In genomic region chr2:10123281-10123680, GRCh38 we compare ENCODE assay signal across 8 cellular contexts. TPM values are rescaled to one million over a fixed set of nuclear protein-coding genes. Genes with fewer than 3 reads are reported as not detected.
DNase-seq lines count a peak whose midpoint lies in the region; ATAC-seq and TF ChIP-seq lines count a peak whose summit lies in the region.

No MANE protein-coding gene starts in this region.

- TF ChIP-seq CTCF in NB4 (IDR thresholded peaks at IDR 0.05; ENCODE audit: low read depth, low read length) (no peak), choroid plexus epithelial cell (conservative IDR thresholded peaks at IDR 0.05; ENCODE audit: low read depth, low read length) (no peak), nephron (IDR thresholded peaks at IDR 0.05; ENCODE audit: unreplicated experiment in 3 of 3) (no peak), uterus (IDR thresholded peaks at IDR 0.05) (no peak)

- H3K4me1 ChIP-seq in CD8-positive, alpha-beta memory T cell (ENCODE audit: insufficient read depth, low read length), result peaks cover 36% of the 10 kb centered on the region
- H3K4me1 ChIP-seq in uterus, result peaks cover 0 to 19% of the 10 kb centered on the region in 2 donors

- intact Hi-C loops in uterus (cut with DNase I; ENCODE audit: low total_unique reads), result loop anchor here (2.0 kb wide), 1 partner anchor 314 kb away; no protein-coding TSS in a partner anchor

- peak overlapping the region; percentile 53 for H3K4me3 ChIP-seq in CD8-positive, alpha-beta memory T cell (ENCODE audit: low read length)
- H3K4me3 ChIP-seq in NB4 (ENCODE audit: low read depth, low read length) (peak overlapping the region; percentile 82), choroid plexus epithelial cell (ENCODE audit: low read depth, low read length) (peak overlapping the region; percentile 76), uterus (no peak overlapping the region)

- DNase-seq in CD8-positive, alpha-beta memory T cell, result no peak
- peak; percentile 38 for DNase-seq in NB4 (ENCODE audit: low read depth)
- DNase-seq in choroid plexus epithelial cell (ENCODE audit: low read depth), result no peak
- no peak for DNase-seq in cortex of kidney (lab: John Stamatoyannopoulos, UW)
- DNase-seq in SKM-1 treated with dmso at 0.1 percent for 144 hours (lab: John Stamatoyannopoulos, UW; ENCODE audit: unreplicated experiment), result no peak
- DNase-seq in uterus, result no peak

- H3K36me3 Mint-ChIP-seq in CD8-positive, alpha-beta memory T cell, result peaks cover 0 to 2% (median 0%) of the 10 kb centered on the region in 3 donors
- peaks cover 27% of the 10 kb centered on the region for H3K36me3 Mint-ChIP-seq in nephron (ENCODE audit: low read depth)

- CTCF ChIA-PET in CD8-positive, alpha-beta memory T cell (lab: Charles Lee), result interaction anchor here (0.6 to 5.1 kb wide), 11 partner anchors 11 to 312 kb away, joined by 3 to 71 read pairs (median 4); no protein-coding TSS in a partner anchor

- H3K4me1 Mint-ChIP-seq in CD8-positive, alpha-beta memory T cell, result peaks cover 41 to 61% (median 57%) of the 10 kb centered on the region in 3 donors
- peaks cover 49% of the 10 kb centered on the region for H3K4me1 Mint-ChIP-seq in nephron

- H3K27ac Mint-ChIP-seq in CD8-positive, alpha-beta memory T cell, result peak overlapping the region in 6 of 8 donors; percentile 45 to 81 (median 69)
- peak overlapping the region in 2 of 3 experiments; percentile 6 to 25 for H3K27ac Mint-ChIP-seq in nephron

- POLR2A ChIA-PET in CD8-positive, alpha-beta memory T cell (lab: Charles Lee), result no interaction called here

- TF ChIP-seq POLR2A in NB4 (IDR thresholded peaks at IDR 0.05; ENCODE audit: extremely low read depth, insufficient read length) (no peak), uterus (IDR thresholded peaks at IDR 0.05) (no peak)

- H3K27me3 ChIP-seq in CD8-positive, alpha-beta memory T cell (ENCODE audit: insufficient read depth, low read length, poor library complexity, severe bottlenecking), result peaks cover 7% of the 10 kb centered on the region
- H3K27me3 ChIP-seq in uterus, result peaks cover 12 to 13% of the 10 kb centered on the region in 2 donors

- peak overlapping the region; percentile 44 for H3K27ac ChIP-seq in CD8-positive, alpha-beta memory T cell (ENCODE audit: low read depth, low read length)
- H3K27ac ChIP-seq in uterus, result no peak overlapping the region

- H3K4me3 Mint-ChIP-seq in CD8-positive, alpha-beta memory T cell, result peak overlapping the region; percentile 78 to 88 (median 85)
- peak overlapping the region; percentile 85 to 90 (median 88) for H3K4me3 Mint-ChIP-seq in nephron

- no peaks in the 10 kb centered on the region for H3K36me3 ChIP-seq in CD8-positive, alpha-beta memory T cell (ENCODE audit: insufficient read depth, low read length)
- no peaks in the 10 kb centered on the region for H3K36me3 ChIP-seq in uterus

- H3K27me3 Mint-ChIP-seq in CD8-positive, alpha-beta memory T cell, result peaks cover 15 to 17% of the 10 kb centered on the region in 2 donors
- peaks cover 14% of the 10 kb centered on the region for H3K27me3 Mint-ChIP-seq in nephron (ENCODE audit: low read depth)

- H3K9me3 ChIP-seq in CD8-positive, alpha-beta memory T cell (ENCODE audit: low read length), result no peaks in the 10 kb centered on the region
- H3K9me3 ChIP-seq in uterus, result no peaks in the 10 kb centered on the region

- no peak for ATAC-seq in esophagus mucosa

- no peaks in the 10 kb centered on the region for H3K9me3 Mint-ChIP-seq in CD8-positive, alpha-beta memory T cell
- H3K9me3 Mint-ChIP-seq in nephron, result no peaks in the 10 kb centered on the region

RNA-seq across cellular contexts. Expression of gene RRM2, which starts 0.7 kb away (rescaled TPM):
- 100 to 1,000 TPM; 425 to 427 TPM for total RNA-seq in CD8-positive, alpha-beta memory T cell
- 1.4 TPM for polyA plus RNA-seq in CD8-positive, alpha-beta memory T cell
- total RNA-seq in esophagus mucosa (66.4 TPM), uterus (10 to 100 TPM in 1 of 4 donors, not detected in 3; 27.2 TPM)

RNA-seq across cellular contexts. Expression of gene CYS1, which starts 43.1 kb away (rescaled TPM):
- total RNA-seq in CD8-positive, alpha-beta memory T cell, result under 1 TPM; 0.09 to 0.20 TPM
- 0.07 TPM for polyA plus RNA-seq in CD8-positive, alpha-beta memory T cell
- total RNA-seq in esophagus mucosa (0.52 TPM), uterus (10 to 100 TPM in 2 of 4 donors, 1 to 10 TPM in 2; 7.2 to 15.5 (median 11.2) TPM)

Comparison
In these comparisons a context has a peak if more than half of its experiments do, and no peak if none do; other contexts are left out.
1. H3K4me3 ChIP-seq: peak in CD8-positive, alpha-beta memory T cell (single experiment), NB4 (single experiment) and choroid plexus epithelial cell (single experiment); none in uterus (0 of 2).